10 cellular contexts compared by ENCODE assay signal in genomic region chrX:153653556-153653955, GRCh38.
A peak's percentile ranks its signal among the peaks of the same experiment; 100 is the strongest.
DNase-seq lines count a peak whose midpoint lies in the region; ATAC-seq, FAIRE-seq and TF ChIP-seq lines count a peak whose summit lies in the region.
"Had no signal": no experiment of that assay in that cellular context is flagged by ENCODE, and none has a peak within 500 bp of the region (broad histone marks: within the 10 kb centered on the region; RNA-seq: fewer than 3 reads in every experiment).

No MANE protein-coding gene starts in this region.

- POLR2A ChIA-PET in HEK293 (lab: Yijun Ruan, JAX): no interaction called here

- DNase-seq in stimulated activated naive CD8-positive, alpha-beta T cell treated with anti-CD3 and anti-CD28 coated beads, Interleukin-15, Interleukin-2, amounts not matched to agents 100 U/mL and 50 U/mL, for 24 hours: no peak
- DNase-seq: Calu3, DMS79 treated with DMSO at 0.1 percent for 48 hours, GOT3, H7 had no signal

- FAIRE-seq in G401.6 (lab: Jason Lieb, UNC): peak; percentile 69
- FAIRE-seq: GM12878 had no signal

- no peak for TF ChIP-seq CTCF in HEK293 (tag by site-specific recombination; IDR thresholded peaks at IDR 0.05)

- no peaks in the 10 kb centered on the region for H3K4me1 ChIP-seq in HEK293 (ENCODE audit: control insufficient read depth, insufficient read depth, low read length)
- H3K4me1 ChIP-seq: BLaER1 treated with 17β-estradiol and CSF1 and Interleukin-3, amounts not matched to agents 10 nM and 100 nM had no signal

- no peak overlapping the region for H3K27ac ChIP-seq in HEK293 (ENCODE audit: extremely low read depth, low read depth, low read length)
- H3K27ac ChIP-seq: BLaER1 treated with 17β-estradiol and CSF1 and Interleukin-3, amounts not matched to agents 10 nM and 100 nM had no signal

- H3K9me3 ChIP-seq in HEK293 (ENCODE audit: control insufficient read depth, insufficient read depth, low read depth, low read length): no peaks in the 10 kb centered on the region; the same call in 1 of the 2 replicates

- no peak for ATAC-seq in stimulated activated naive CD8-positive, alpha-beta T cell treated with anti-CD3 and anti-CD28 coated beads, Interleukin-15, Interleukin-2, amounts not matched to agents 100 U/mL and 50 U/mL, for 24 hours
- ATAC-seq: CD8-positive, alpha-beta T cell; GM12878 had no signal

- CTCF ChIA-PET in HEK293 (lab: Yijun Ruan, JAX): interaction anchor here (1.0 to 7.1 kb wide), 7 partner anchors 9 to 293 kb away, joined by 3 to 39 read pairs (median 6); no protein-coding TSS in a partner anchor

- H3K36me3 ChIP-seq in HEK293 (ENCODE audit: control insufficient read depth in 2 of 2, insufficient read depth in 1 of 2, low read length in 2 of 2): no peaks in the 10 kb centered on the region
- H3K36me3 ChIP-seq: BLaER1 treated with 17β-estradiol and CSF1 and Interleukin-3, amounts not matched to agents 10 nM and 100 nM had no signal

- H3K4me3 ChIP-seq in HEK293 (ENCODE audit: low read depth, low read length): no peak overlapping the region
- H3K4me3 ChIP-seq: BLaER1 treated with 17β-estradiol and CSF1 and Interleukin-3, amounts not matched to agents 10 nM and 100 nM; GM12878 had no signal

TF ChIP-seq in HEK293, 187 proteins besides CTCF, POLR2A, EP300 and RAD21:
- TF ChIP-seq PRDM4 (tag by site-specific recombination; IDR thresholded peaks at IDR 0.05) (no peak), SETDB1 (IDR thresholded peaks at IDR 0.05; ENCODE audit: insufficient read length, low read length) (peak; percentile 13)
